ENCODE assay signal across 18 cellular contexts in genomic region chr15:84889313-84889990, GRCh38. TPM values are rescaled to one million over a fixed set of nuclear protein-coding genes. Genes with fewer than 3 reads are reported as not detected.
"Had no signal": no experiment of that assay in that cellular context is flagged by ENCODE, and none has a peak within 500 bp of the region (broad histone marks: within the 10 kb centered on the region; RNA-seq: fewer than 3 reads in every experiment).

No MANE protein-coding gene starts in this region.

- H3K9me3 ChIP-seq: heart right ventricle, pancreas, thoracic aorta had no signal

- ATAC-seq: heart right ventricle, left colon, pancreas had no signal

- H3K27ac ChIP-seq: heart right ventricle, pancreas, thoracic aorta had no signal

- H3K36me3 Mint-ChIP-seq: activated CD4-positive, alpha-beta memory T cell treated with anti-CD3 and anti-CD28 coated beads for 36 hours; activated naive CD8-positive, alpha-beta T cell treated with anti-CD3 and anti-CD28 coated beads for 36 hours; naive B cell had no signal

- DNase-seq: activated CD4-positive, alpha-beta memory T cell treated with anti-CD3 and anti-CD28 coated beads for 36 hours; activated gamma-delta T cell; activated naive CD8-positive, alpha-beta T cell treated with anti-CD3 and anti-CD28 coated beads for 36 hours; activated T-cell treated with anti-CD3 and anti-CD28 coated beads, Interleukin-2, amount 50 U/mL, for 48 hours; cortex of kidney; effector memory CD4-positive, alpha-beta T cell; foreskin melanocyte; heart right ventricle; left colon; naive B cell; pancreas; stimulated activated CD4-positive, alpha-beta T cell treated with anti-CD3 and anti-CD28 coated beads, Interleukin-1b, Interleukin-23, amount 100 ng/mL, for 48 hours; T-helper 1 cell; T1000 had no signal

- H3K4me3 Mint-ChIP-seq: activated CD4-positive, alpha-beta memory T cell treated with anti-CD3 and anti-CD28 coated beads for 36 hours; activated naive CD8-positive, alpha-beta T cell treated with anti-CD3 and anti-CD28 coated beads for 36 hours; naive B cell had no signal

- H3K27me3 Mint-ChIP-seq: activated CD4-positive, alpha-beta memory T cell treated with anti-CD3 and anti-CD28 coated beads for 36 hours; activated naive CD8-positive, alpha-beta T cell treated with anti-CD3 and anti-CD28 coated beads for 36 hours had no signal

- H3K9me3 Mint-ChIP-seq: activated CD4-positive, alpha-beta memory T cell treated with anti-CD3 and anti-CD28 coated beads for 36 hours; activated naive CD8-positive, alpha-beta T cell treated with anti-CD3 and anti-CD28 coated beads for 36 hours; naive B cell had no signal

- H3K4me1 Mint-ChIP-seq: activated naive CD8-positive, alpha-beta T cell treated with anti-CD3 and anti-CD28 coated beads for 36 hours had no signal

- H3K4me3 ChIP-seq: heart right ventricle, pancreas, thoracic aorta had no signal

- H3K27ac Mint-ChIP-seq: activated CD4-positive, alpha-beta memory T cell treated with anti-CD3 and anti-CD28 coated beads for 36 hours; activated naive CD8-positive, alpha-beta T cell treated with anti-CD3 and anti-CD28 coated beads for 36 hours had no signal

- H3K4me1 ChIP-seq: pancreas had no signal

- H3K36me3 ChIP-seq: heart right ventricle, pancreas, thoracic aorta had no signal

- H3K27me3 ChIP-seq: heart right ventricle, pancreas had no signal

RNA-seq across cellular contexts. Expression of gene SLC28A1, which starts 5.0 kb away (rescaled TPM):
- total RNA-seq: activated CD4-positive, alpha-beta memory T cell treated with anti-CD3 and anti-CD28 coated beads for 36 hours; activated naive CD8-positive, alpha-beta T cell treated with anti-CD3 and anti-CD28 coated beads for 36 hours; fibroblast of lung; left colon; lung microvascular endothelial cell; mononuclear cell had no signal
